18 cellular contexts compared by ENCODE assay signal in genomic region chr10:44914891-44915290, GRCh38. TPM values are rescaled to one million over a fixed set of nuclear protein-coding genes. Genes with fewer than 3 reads are reported as not detected.
DNase-seq lines count a peak whose midpoint lies in the region; ATAC-seq and TF ChIP-seq lines count a peak whose summit lies in the region.
"Had no signal": no experiment of that assay in that cellular context is flagged by ENCODE, and none has a peak within 500 bp of the region (broad histone marks: within the 10 kb centered on the region; RNA-seq: fewer than 3 reads in every experiment).

No MANE protein-coding gene starts in this region.

- H3K27ac ChIP-seq in neural cell (ENCODE audit: low read length) (peak overlapping the region; percentile 65), gastroesophageal sphincter (no peak overlapping the region)
- H3K27ac ChIP-seq: KMS-11 had no signal

- H3K79me2 ChIP-seq in Loucy (ENCODE audit: insufficient read depth, low read length) = no peaks in the 10 kb centered on the region
- no peaks in the 10 kb centered on the region for H3K79me2 ChIP-seq in neural cell (replicated peaks; ENCODE audit: insufficient read depth, low read length)

- H3K4me1 Mint-ChIP-seq in CD14-positive monocyte = peaks cover 56% of the 10 kb centered on the region
- H3K4me1 Mint-ChIP-seq in activated CD4-positive, alpha-beta memory T cell treated with anti-CD3 and anti-CD28 coated beads, Interleukin-2, amount 10 ng/mL, durations not matched to agents 7 days and 5 days = peaks cover 15% of the 10 kb centered on the region

- CTCF ChIA-PET in activated CD4-positive, alpha-beta memory T cell treated with anti-CD3 and anti-CD28 coated beads, Interleukin-2, amount 10 ng/mL, durations not matched to agents 7 days and 5 days (lab: Charles Lee) = no interaction called here

- no peaks in the 10 kb centered on the region for H3K9me2 ChIP-seq in Loucy (replicated peaks; ENCODE audit: low read depth, low read length)
- H3K9me2 ChIP-seq in neural cell (ENCODE audit: insufficient read depth, low read length) = no peaks in the 10 kb centered on the region

- H2AFZ ChIP-seq in Loucy (ENCODE audit: low read length) (no peak overlapping the region), neural cell (ENCODE audit: low read depth, low read length) (no peak overlapping the region)

- no peak for TF ChIP-seq POLR2A in gastroesophageal sphincter (IDR thresholded peaks at IDR 0.05)

- H3K27ac Mint-ChIP-seq in CD14-positive monocyte = no peak overlapping the region
- no peak overlapping the region for H3K27ac Mint-ChIP-seq in activated CD4-positive, alpha-beta memory T cell treated with anti-CD3 and anti-CD28 coated beads, Interleukin-2, amount 10 ng/mL, durations not matched to agents 7 days and 5 days
- H3K27ac Mint-ChIP-seq: H9 had no signal

- peak overlapping the region; percentile 78 for H3K9ac ChIP-seq in Loucy (ENCODE audit: low read depth, low read length, poor library complexity, severe bottlenecking)
- H3K9ac ChIP-seq in neural cell (ENCODE audit: low read length) = no peak overlapping the region
- H3K9ac ChIP-seq: KMS-11 had no signal

- H3K36me3 ChIP-seq in Loucy (ENCODE audit: insufficient read depth, low read length) = no peaks in the 10 kb centered on the region
- H3K36me3 ChIP-seq in neural cell (ENCODE audit: insufficient read depth, low read length) = no peaks in the 10 kb centered on the region
- no peaks in the 10 kb centered on the region for H3K36me3 ChIP-seq in gastroesophageal sphincter

- H3K27me3 Mint-ChIP-seq in CD14-positive monocyte (ENCODE audit: low read depth in 3 of 3) = peaks cover 0 to 3% (median 0%) of the 10 kb centered on the region in 3 donors
- peaks cover 11% of the 10 kb centered on the region for H3K27me3 Mint-ChIP-seq in activated CD4-positive, alpha-beta memory T cell treated with anti-CD3 and anti-CD28 coated beads, Interleukin-2, amount 10 ng/mL, durations not matched to agents 7 days and 5 days
- H3K27me3 Mint-ChIP-seq: CD4-positive, CD25-positive, alpha-beta regulatory T cell had no signal

- peaks cover 0 to 10% (median 8%) of the 10 kb centered on the region in 7 donors for H3K9me3 Mint-ChIP-seq in CD14-positive monocyte
- H3K9me3 Mint-ChIP-seq in activated CD4-positive, alpha-beta memory T cell treated with anti-CD3 and anti-CD28 coated beads, Interleukin-2, amount 10 ng/mL, durations not matched to agents 7 days and 5 days = no peaks in the 10 kb centered on the region
- H3K9me3 Mint-ChIP-seq: CD8-positive, alpha-beta memory T cell had no signal

- no peak overlapping the region for H3K4me3 Mint-ChIP-seq in CD14-positive monocyte
- H3K4me3 Mint-ChIP-seq in activated CD4-positive, alpha-beta memory T cell treated with anti-CD3 and anti-CD28 coated beads, Interleukin-2, amount 10 ng/mL, durations not matched to agents 7 days and 5 days = no peak overlapping the region
- H3K4me3 Mint-ChIP-seq: CD4-positive, CD25-positive, alpha-beta regulatory T cell; CD8-positive, alpha-beta memory T cell; H9 had no signal

- 80% methylated on average over 1 of the region's 2 CpGs; no CpG with 5 or more reads in 1 of the 2 donors for WGBS in gastroesophageal sphincter (ENCODE audit: low coverage in 1 of 2), 2 donors

- TF ChIP-seq RAD21 in neural cell (conservative IDR thresholded peaks at IDR 0.05) = no peak

- H3K4me3 ChIP-seq in Loucy (ENCODE audit: low read length, poor library complexity, severe bottlenecking) = peak overlapping the region; percentile 70
- no peak overlapping the region for H3K4me3 ChIP-seq in neural cell (ENCODE audit: low read length)
- no peak overlapping the region for H3K4me3 ChIP-seq in gastroesophageal sphincter

- DNase-seq in CD14-positive monocyte (ENCODE audit: low spot score) (peak; percentile 21), activated gamma-delta T cell (lab: John Stamatoyannopoulos, UW) (no peak)
- DNase-seq in activated CD4-positive, alpha-beta memory T cell treated with anti-CD3 and anti-CD28 coated beads, Interleukin-2, amount 10 ng/mL, durations not matched to agents 7 days and 5 days = no peak
- DNase-seq: AML-193; CD4-positive, CD25-positive, alpha-beta regulatory T cell; CD8-positive, alpha-beta memory T cell; COR-L47; GDM1; H9 had no signal

- TF ChIP-seq EP300 in neural cell (conservative IDR thresholded peaks at IDR 0.05; ENCODE audit: poor library complexity, severe bottlenecking) (no peak), gastroesophageal sphincter (IDR thresholded peaks at IDR 0.05) (no peak)

- intact Hi-C loops in CD14-positive monocyte (cut with micrococcal nuclease) = no loop called here

- H3K36me3 Mint-ChIP-seq in CD14-positive monocyte = peaks cover 0 to 3% of the 10 kb centered on the region in 2 donors
- H3K36me3 Mint-ChIP-seq in activated CD4-positive, alpha-beta memory T cell treated with anti-CD3 and anti-CD28 coated beads, Interleukin-2, amount 10 ng/mL, durations not matched to agents 7 days and 5 days (ENCODE audit: low read depth) = no peaks in the 10 kb centered on the region
- H3K36me3 Mint-ChIP-seq: CD4-positive, CD25-positive, alpha-beta regulatory T cell; CD8-positive, alpha-beta memory T cell had no signal

- ATAC-seq in gastroesophageal sphincter (no peak), HG03432 (IDR thresholded peaks at IDR 0.05; ENCODE audit: unreplicated experiment) (no peak)

- TF ChIP-seq CTCF in CD14-positive monocyte (IDR thresholded peaks at IDR 0.05) (no peak), Loucy (conservative IDR thresholded peaks at IDR 0.05; ENCODE audit: low read length) (no peak), neural cell (IDR thresholded peaks at IDR 0.05; ENCODE audit: poor library complexity, severe bottlenecking) (no peak), gastroesophageal sphincter (IDR thresholded peaks at IDR 0.05) (no peak)

- POLR2A ChIA-PET in activated CD4-positive, alpha-beta memory T cell treated with anti-CD3 and anti-CD28 coated beads, Interleukin-2, amount 10 ng/mL, durations not matched to agents 7 days and 5 days (lab: Charles Lee) = no interaction called here

- H3K4me2 ChIP-seq in Loucy (ENCODE audit: low read depth, low read length, poor library complexity, severe bottlenecking) = peak overlapping the region; percentile 97
- no peak overlapping the region for H3K4me2 ChIP-seq in neural cell (ENCODE audit: low read length)
- H3K4me2 ChIP-seq: KMS-11 had no signal

- H3K9me3 ChIP-seq in Loucy (ENCODE audit: insufficient read depth, low read depth, low read length) (peaks cover 7% of the 10 kb centered on the region; the same call in 1 of the 2 replicates), neural cell (ENCODE audit: low read length) (no peaks in the 10 kb centered on the region), gastroesophageal sphincter (no peaks in the 10 kb centered on the region)

- H3F3A ChIP-seq in Loucy (ENCODE audit: low read depth) (peaks cover 19% of the 10 kb centered on the region), neural cell (ENCODE audit: insufficient read depth, low read length, poor library complexity, severe bottlenecking) (no peaks in the 10 kb centered on the region)

- H3K27me3 ChIP-seq in Loucy (ENCODE audit: insufficient read depth, low read length, poor library complexity, severe bottlenecking) (no peaks in the 10 kb centered on the region), neural cell (ENCODE audit: insufficient read depth, low read depth, low read length) (no peaks in the 10 kb centered on the region), gastroesophageal sphincter (no peaks in the 10 kb centered on the region)

- H3K4me1 ChIP-seq in Loucy (ENCODE audit: insufficient read depth, low read length, poor library complexity, severe bottlenecking) (peaks cover 61% of the 10 kb centered on the region), gastroesophageal sphincter (peaks cover 0 to 19% (median 0%) of the 10 kb centered on the region in 3 donors)

- no peaks in the 10 kb centered on the region for H4K20me1 ChIP-seq in Loucy (ENCODE audit: insufficient read depth, low read length, poor library complexity, severe bottlenecking)
- no peaks in the 10 kb centered on the region for H4K20me1 ChIP-seq in neural cell (ENCODE audit: insufficient read depth)

TF ChIP-seq in neural cell, 6 proteins besides CTCF, POLR2A, EP300 and RAD21 (continues in another document):
- TF ChIP-seq REST (IDR thresholded peaks at IDR 0.05; ENCODE audit: borderline replicate concordance) = no peak
- no peak for TF ChIP-seq EZH2 (IDR thresholded peaks at IDR 0.05; ENCODE audit: borderline replicate concordance, insufficient read depth, low read length, poor library complexity, severe bottlenecking)

RNA-seq across cellular contexts. Expression of gene TMEM72, which starts 3.8 kb away (rescaled TPM):
- polyA plus RNA-seq in CD14-positive monocyte (not detected), neural cell (1.4 TPM in 2 replicates)
- 0.24 and 0.58 TPM in 2 replicates for polyA minus RNA-seq in neural cell
- not detected for total RNA-seq in activated CD4-positive, alpha-beta memory T cell treated with anti-CD3 and anti-CD28 coated beads, Interleukin-2, amount 10 ng/mL, durations not matched to agents 7 days and 5 days
- total RNA-seq in gastroesophageal sphincter = under 1 TPM in 1 of 4 donors, not detected in 3; 0.35 TPM
- total RNA-seq: CD4-positive, CD25-positive, alpha-beta regulatory T cell; CD8-positive, alpha-beta memory T cell; Daoy; H1; H9; HT1080 had no signal
- polyA plus RNA-seq: BJ; CD4-positive, CD25-positive, alpha-beta regulatory T cell; CD8-positive, alpha-beta memory T cell; H1 had no signal

RNA-seq across cellular contexts. Expression of gene RASSF4, which starts 44.7 kb away (rescaled TPM):
- 100 to 1,000 TPM; 117 to 120 TPM for polyA plus RNA-seq in CD14-positive monocyte
- polyA plus RNA-seq in neural cell = 10.2 and 12.4 TPM in 2 replicates
- polyA minus RNA-seq in neural cell = 6.3 and 10.0 TPM in 2 replicates
- total RNA-seq in activated CD4-positive, alpha-beta memory T cell treated with anti-CD3 and anti-CD28 coated beads, Interleukin-2, amount 10 ng/mL, durations not matched to agents 7 days and 5 days = 1 to 10 TPM in 1 of 2 experiments, under 1 TPM in 1; 0.50 to 1.2 TPM
- 10 to 100 TPM; 23.5 to 57.7 (median 31.6) TPM for total RNA-seq in gastroesophageal sphincter

Comparison
In these comparisons a context has a peak if more than half of its experiments do, and no peak if none do; other contexts are left out.
1. RNA of gene RASSF4, which starts 44.7 kb away (total RNA-seq): 23.5 to 57.7 TPM in gastroesophageal sphincter; 0.50 to 1.2 TPM in activated CD4-positive, alpha-beta memory T cell treated with anti-CD3 and anti-CD28 coated beads, Interleukin-2, amount 10 ng/mL, durations not matched to agents 7 days and 5 days; every median in the first group is over 10 times any median in the second.